ENCODE assay signal across 12 cellular contexts in genomic region chr17:82108038-82108998, GRCh38. TPM values are rescaled to one million over a fixed set of nuclear protein-coding genes. Genes with fewer than 3 reads are reported as not detected.
DNase-seq lines count a peak whose midpoint lies in the region; ATAC-seq and TF ChIP-seq lines count a peak whose summit lies in the region.
"Had no signal": no experiment of that assay in that cellular context is flagged by ENCODE, and none has a peak within 500 bp of the region (broad histone marks: within the 10 kb centered on the region; RNA-seq: fewer than 3 reads in every experiment).

No MANE protein-coding gene starts in this region.

- whole genome bisulfite sequencing in thyroid gland, 2 donors = 64% methylated on average over 36 of the region's 36 CpGs

- H3K27ac ChIP-seq in left ventricle myocardium inferior (replicated peaks) = no peak overlapping the region
- H3K27ac ChIP-seq in thyroid gland = peak overlapping the region; percentile 62 to 97 (median 72)

- H3K9me3 ChIP-seq in left ventricle myocardium inferior (replicated peaks) = no peaks in the 10 kb centered on the region
- H3K9me3 ChIP-seq in thyroid gland = no peaks in the 10 kb centered on the region
- H3K9me3 ChIP-seq: esophagus squamous epithelium had no signal

- peaks cover 43% of the 10 kb centered on the region for H3K4me1 Mint-ChIP-seq in activated CD8-positive, alpha-beta T cell treated with anti-CD3 and anti-CD28 coated beads, Interleukin-2, amount 10 ng/mL, durations not matched to agents 7 days and 5 days (ENCODE audit: low read depth)
- H3K4me1 Mint-ChIP-seq in mesothelial cell of epicardium = peaks cover 31% of the 10 kb centered on the region

- POLR2A ChIA-PET in activated CD8-positive, alpha-beta T cell treated with anti-CD3 and anti-CD28 coated beads, Interleukin-2, amount 10 ng/mL, durations not matched to agents 7 days and 5 days (lab: Charles Lee) = interaction anchor here (1.8 kb wide), 1 partner anchor 18 kb away, joined by 6 read pairs; no protein-coding TSS in a partner anchor

- no peak overlapping the region for H3K4me3 Mint-ChIP-seq in activated CD8-positive, alpha-beta T cell treated with anti-CD3 and anti-CD28 coated beads, Interleukin-2, amount 10 ng/mL, durations not matched to agents 7 days and 5 days
- H3K4me3 Mint-ChIP-seq in mesothelial cell of epicardium = no peak overlapping the region

- peak in 1 of 2 donors; percentile 35 for TF ChIP-seq POLR2A in thyroid gland (IDR thresholded peaks at IDR 0.05)

- H3K4me3 ChIP-seq in left ventricle myocardium inferior (no peak overlapping the region), thyroid gland (replicated peaks in 1 of 3) (no peak overlapping the region)
- H3K4me3 ChIP-seq: coronary artery, esophagus squamous epithelium had no signal

- no peaks in the 10 kb centered on the region for H3K27me3 ChIP-seq in left ventricle myocardium inferior (ENCODE audit: low read depth)
- no peaks in the 10 kb centered on the region for H3K27me3 ChIP-seq in thyroid gland
- H3K27me3 ChIP-seq: esophagus squamous epithelium had no signal

- no peaks in the 10 kb centered on the region for H3K9me3 Mint-ChIP-seq in activated CD8-positive, alpha-beta T cell treated with anti-CD3 and anti-CD28 coated beads, Interleukin-2, amount 10 ng/mL, durations not matched to agents 7 days and 5 days (ENCODE audit: insufficient read depth)
- H3K9me3 Mint-ChIP-seq in mesothelial cell of epicardium = no peaks in the 10 kb centered on the region

- DNase-seq in left ventricle myocardium inferior (peak; percentile 12), left ventricle myocardium superior (no peak), mesothelial cell of epicardium (ENCODE audit: low spot score in 2 of 2, unreplicated experiment in 2 of 2) (no peak), thyroid gland (peak; percentile 76 to 84), NCI-H1105 treated with DMSO at 0.1 percent for 48 hours (lab: John Stamatoyannopoulos, UW) (no peak), NCI-H2107 (lab: John Stamatoyannopoulos, UW) (no peak)
- DNase-seq in activated CD8-positive, alpha-beta T cell treated with anti-CD3 and anti-CD28 coated beads, Interleukin-2, amount 10 ng/mL, durations not matched to agents 7 days and 5 days = no peak
- DNase-seq: esophagus squamous epithelium; NCI-H1694; stimulated activated CD4-positive, alpha-beta T cell treated with anti-CD3 and anti-CD28 coated beads, Interleukin-2, amount 100 ng/mL, for 48 hours had no signal

- intact Hi-C loops in left ventricle myocardium inferior (cut with micrococcal nuclease) = no loop called here
- intact Hi-C loops in left ventricle myocardium superior (cut with micrococcal nuclease) = no loop called here
- intact Hi-C loops in thyroid gland (cut with DNase I) = no loop called here

- ATAC-seq in left ventricle myocardium superior = no peak
- ATAC-seq in activated CD8-positive, alpha-beta T cell treated with anti-CD3 and anti-CD28 coated beads, Interleukin-2, amount 10 ng/mL, durations not matched to agents 7 days and 5 days = no peak
- ATAC-seq in HG03159 (IDR thresholded peaks at IDR 0.05; ENCODE audit: unreplicated experiment) = no peak

- H3K4me1 ChIP-seq in left ventricle myocardium inferior (peaks cover 28% of the 10 kb centered on the region), thyroid gland (peaks cover 41 to 48% of the 10 kb centered on the region in 2 donors)

- H3K36me3 Mint-ChIP-seq in activated CD8-positive, alpha-beta T cell treated with anti-CD3 and anti-CD28 coated beads, Interleukin-2, amount 10 ng/mL, durations not matched to agents 7 days and 5 days (ENCODE audit: low read depth) = no peaks in the 10 kb centered on the region
- H3K36me3 Mint-ChIP-seq in mesothelial cell of epicardium = peaks cover 6% of the 10 kb centered on the region

- TF ChIP-seq CTCF in left ventricle myocardium inferior (IDR thresholded peaks at IDR 0.05; ENCODE audit: borderline replicate concordance) = no peak
- no peak for TF ChIP-seq CTCF in mesothelial cell of epicardium (IDR thresholded peaks at IDR 0.05; ENCODE audit: unreplicated experiment)
- TF ChIP-seq CTCF in thyroid gland (IDR thresholded peaks at IDR 0.05) = no peak

- no peaks in the 10 kb centered on the region for H3K27me3 Mint-ChIP-seq in activated CD8-positive, alpha-beta T cell treated with anti-CD3 and anti-CD28 coated beads, Interleukin-2, amount 10 ng/mL, durations not matched to agents 7 days and 5 days (ENCODE audit: low read depth)
- no peaks in the 10 kb centered on the region for H3K27me3 Mint-ChIP-seq in mesothelial cell of epicardium (ENCODE audit: low read depth)

- CTCF ChIA-PET in activated CD8-positive, alpha-beta T cell treated with anti-CD3 and anti-CD28 coated beads, Interleukin-2, amount 10 ng/mL, durations not matched to agents 7 days and 5 days (lab: Charles Lee) = interaction anchor here (1.5 kb wide), 1 partner anchor 12 kb away, joined by 6 read pairs; no protein-coding TSS in a partner anchor

- peaks cover 8% of the 10 kb centered on the region for H3K36me3 ChIP-seq in left ventricle myocardium inferior
- peaks cover 0 to 5% of the 10 kb centered on the region in 2 donors for H3K36me3 ChIP-seq in thyroid gland

- peak overlapping the region; percentile 4 for H3K27ac Mint-ChIP-seq in activated CD8-positive, alpha-beta T cell treated with anti-CD3 and anti-CD28 coated beads, Interleukin-2, amount 10 ng/mL, durations not matched to agents 7 days and 5 days
- peak overlapping the region; percentile 45 for H3K27ac Mint-ChIP-seq in mesothelial cell of epicardium

RNA-seq across cellular contexts. Expression of gene FASN, which starts 10.3 kb away (rescaled TPM):
- 13.6 TPM for total RNA-seq in left ventricle myocardium inferior
- 17.0 TPM for total RNA-seq in left ventricle myocardium superior
- total RNA-seq in activated CD8-positive, alpha-beta T cell treated with anti-CD3 and anti-CD28 coated beads, Interleukin-2, amount 10 ng/mL, durations not matched to agents 7 days and 5 days = 100 to 1,000 TPM; 255 to 261 TPM
- 227 to 230 TPM (median 229 TPM) in 3 replicates for total RNA-seq in mesothelial cell of epicardium
- 10 to 100 TPM; 23.5 to 92.5 (median 77.3) TPM for total RNA-seq in thyroid gland

RNA-seq across cellular contexts. Expression of gene DUS1L, which starts 42.7 kb away (rescaled TPM):
- total RNA-seq in left ventricle myocardium inferior (64.6 TPM), left ventricle myocardium superior (67.7 TPM), mesothelial cell of epicardium (87.3 to 94.9 TPM (median 87.9 TPM) in 3 replicates), thyroid gland (10 to 100 TPM; 58.7 to 90.5 (median 75.5) TPM)
- total RNA-seq in activated CD8-positive, alpha-beta T cell treated with anti-CD3 and anti-CD28 coated beads, Interleukin-2, amount 10 ng/mL, durations not matched to agents 7 days and 5 days = 100 to 1,000 TPM; 126 to 127 TPM

RNA-seq across cellular contexts. Expression of gene GPS1, which starts 56.6 kb away (rescaled TPM):
- 85.9 TPM for total RNA-seq in left ventricle myocardium inferior
- total RNA-seq in left ventricle myocardium superior = 90.6 TPM
- total RNA-seq in activated CD8-positive, alpha-beta T cell treated with anti-CD3 and anti-CD28 coated beads, Interleukin-2, amount 10 ng/mL, durations not matched to agents 7 days and 5 days = 100 to 1,000 TPM in 1 of 2 experiments, 10 to 100 TPM in 1; 97.6 to 104 TPM
- total RNA-seq in mesothelial cell of epicardium = 104 to 113 TPM (median 105 TPM) in 3 replicates
- 100 to 1,000 TPM in 2 of 4 donors, 10 to 100 TPM in 2; 80.1 to 164 (median 102) TPM for total RNA-seq in thyroid gland

RNA-seq across cellular contexts. Expression of gene RFNG, which starts 56.7 kb away (rescaled TPM):
- total RNA-seq in left ventricle myocardium inferior (21.1 TPM), left ventricle myocardium superior (21.8 TPM), mesothelial cell of epicardium (53.8 to 57.3 TPM (median 55.6 TPM) in 3 replicates), thyroid gland (10 to 100 TPM; 36.0 to 49.0 (median 38.3) TPM)
- total RNA-seq in activated CD8-positive, alpha-beta T cell treated with anti-CD3 and anti-CD28 coated beads, Interleukin-2, amount 10 ng/mL, durations not matched to agents 7 days and 5 days = 10 to 100 TPM; 19.4 to 20.8 TPM

Comparison
In these comparisons a context has a peak if more than half of its experiments do, and no peak if none do; other contexts are left out.
1. DNase-seq: peak in left ventricle myocardium inferior (single experiment) and thyroid gland (2 of 2); none in left ventricle myocardium superior (single experiment), activated CD8-positive, alpha-beta T cell treated with anti-CD3 and anti-CD28 coated beads, Interleukin-2, amount 10 ng/mL, durations not matched to agents 7 days and 5 days (single experiment), mesothelial cell of epicardium (0 of 2), NCI-H1105 treated with DMSO at 0.1 percent for 48 hours (single experiment) and NCI-H2107 (single experiment).